1 cellular context compared by ENCODE assay signal in genomic region chr20:38159539-38159938, GRCh38.
TF ChIP-seq lines count a peak whose summit lies in the region.

No MANE protein-coding gene starts in this region.

TF ChIP-seq in K562, 482 proteins besides CTCF, POLR2A, EP300 and RAD21 (continued from another document and continues in another):
- TF ChIP-seq ZNF592 (IDR thresholded peaks at IDR 0.05), result no peak
- TF ChIP-seq SIN3B (IDR thresholded peaks at IDR 0.05; ENCODE audit: low read depth), result peak; percentile 46; the same call in 1 of the 2 replicates
- TF ChIP-seq OTX1 (CRISPR knock-in tag; IDR thresholded peaks at IDR 0.05), result no peak
- TF ChIP-seq PHF21A (IDR thresholded peaks at IDR 0.05; ENCODE audit: borderline replicate concordance, low read depth), result no peak
- no peak for TF ChIP-seq ZBTB43 (CRISPR knock-in tag; IDR thresholded peaks at IDR 0.05)
- TF ChIP-seq TCF7 (IDR thresholded peaks at IDR 0.05; ENCODE audit: borderline replicate concordance), result no peak
- TF ChIP-seq ZNF3 (CRISPR knock-in tag; IDR thresholded peaks at IDR 0.05), result no peak
- TF ChIP-seq TRIM25 (IDR thresholded peaks at IDR 0.05; ENCODE audit: borderline replicate concordance), result no peak
- TF ChIP-seq CGGBP1 (CRISPR knock-in tag; IDR thresholded peaks at IDR 0.05), result no peak
- TF ChIP-seq RBM25 (IDR thresholded peaks at IDR 0.05; ENCODE audit: low read depth, low read length, severe bottlenecking), result peak; percentile 100
- TF ChIP-seq ELK1 (CRISPR knock-in tag; IDR thresholded peaks at IDR 0.05), result no peak
- TF ChIP-seq ZNF12 (CRISPR knock-in tag; IDR thresholded peaks at IDR 0.05), result no peak
- no peak for TF ChIP-seq SPI1 (IDR thresholded peaks at IDR 0.05; ENCODE audit: borderline replicate concordance, low read depth, low read length)
- TF ChIP-seq ID3 (CRISPR knock-in tag; IDR thresholded peaks at IDR 0.05), result no peak
- peak; percentile 82 for TF ChIP-seq ID3 (tag; IDR thresholded peaks at IDR 0.05)
- no peak for TF ChIP-seq ZNF384 (IDR thresholded peaks at IDR 0.05; ENCODE audit: low read depth, low read length)
- no peak for TF ChIP-seq RUNX1 (IDR thresholded peaks at IDR 0.05; ENCODE audit: low read depth)
- TF ChIP-seq KAT7 (CRISPR knock-in tag; IDR thresholded peaks at IDR 0.05; ENCODE audit: borderline replicate concordance), result no peak
- no peak for TF ChIP-seq TEAD4 (IDR thresholded peaks at IDR 0.05; ENCODE audit: low read length)
- TF ChIP-seq TEAD4 (CRISPR knock-in tag; IDR thresholded peaks at IDR 0.05; ENCODE audit: borderline replicate concordance), result no peak
- no peak for TF ChIP-seq BCLAF1 (IDR thresholded peaks at IDR 0.05; ENCODE audit: borderline replicate concordance in 1 of 2, control insufficient read depth in 1 of 2, low read depth in 2 of 2, low read length in 1 of 2)
- TF ChIP-seq ZKSCAN8 (CRISPR knock-in tag; IDR thresholded peaks at IDR 0.05), result no peak
- no peak for TF ChIP-seq ZNF586 (CRISPR knock-in tag; conservative IDR thresholded peaks at IDR 0.05)
- TF ChIP-seq BCOR (IDR thresholded peaks at IDR 0.05), result peak; percentile 100
- TF ChIP-seq PKNOX1 (IDR thresholded peaks at IDR 0.05), result 0 out of 2 replicates have a peak, but pooled peaks have one; percentile 5
- no peak for TF ChIP-seq USF1 (CRISPR knock-in tag; IDR thresholded peaks at IDR 0.05)
- TF ChIP-seq HDAC8 (tag; IDR thresholded peaks at IDR 0.05), result no peak
- no peak for TF ChIP-seq TAF1 (IDR thresholded peaks at IDR 0.05; ENCODE audit: control insufficient read depth, extremely low read depth, insufficient read depth, low read length, severe bottlenecking)
- no peak for TF ChIP-seq XRCC5 (IDR thresholded peaks at IDR 0.05; ENCODE audit: low read depth, low read length)
- TF ChIP-seq SNRNP70 (optimal IDR thresholded peaks at IDR 0.05; ENCODE audit: low read depth, low read length), result no peak
- no peak for TF ChIP-seq ZNF354B (CRISPR knock-in tag; IDR thresholded peaks at IDR 0.05)
- TF ChIP-seq XRCC3 (IDR thresholded peaks at IDR 0.05), result no peak
- TF ChIP-seq BACH1 (tag; IDR thresholded peaks at IDR 0.05), result no peak
- no peak for TF ChIP-seq NR2C1 (IDR thresholded peaks at IDR 0.05)
- TF ChIP-seq NR2C1 (tag; IDR thresholded peaks at IDR 0.05), result peak; percentile 15; the same call in 1 of the 2 replicates
- peak; percentile 37 for TF ChIP-seq CHD1 (IDR thresholded peaks at IDR 0.05; ENCODE audit: low read length)
- no peak for TF ChIP-seq SMARCE1 (IDR thresholded peaks at IDR 0.05)
- no peak for TF ChIP-seq ZBTB49 (CRISPR knock-in tag; IDR thresholded peaks at IDR 0.05; ENCODE audit: borderline replicate concordance)
- TF ChIP-seq ZBTB26 (CRISPR knock-in tag; IDR thresholded peaks at IDR 0.05), result no peak
- peak in 1 of 2 experiments; percentile 78; a peak in 2 of 3 replicates for TF ChIP-seq CBX3 (IDR thresholded peaks at IDR 0.05; ENCODE audit: borderline replicate concordance in 1 of 2, low read length in 2 of 2)
- peak; percentile 93; the same call in 1 of the 2 replicates for TF ChIP-seq PTBP1 (IDR thresholded peaks at IDR 0.05; ENCODE audit: low read depth, low read length)
- no peak for TF ChIP-seq ZNF263 (CRISPR knock-in tag; IDR thresholded peaks at IDR 0.05; ENCODE audit: borderline replicate concordance)
- TF ChIP-seq JUND (IDR thresholded peaks at IDR 0.05; ENCODE audit: borderline replicate concordance, low read depth, low read length), result no peak
- TF ChIP-seq JUND (tag; IDR thresholded peaks at IDR 0.05; ENCODE audit: borderline replicate concordance, low read depth, low read length), result no peak
- TF ChIP-seq ZNF764 (CRISPR knock-in tag; IDR thresholded peaks at IDR 0.05; ENCODE audit: low read depth), result no peak
- no peak for TF ChIP-seq ETV1 (tag; conservative IDR thresholded peaks at IDR 0.05; ENCODE audit: low read depth)
- TF ChIP-seq CHD2 (IDR thresholded peaks at IDR 0.05; ENCODE audit: low read depth, low read length), result no peak
